Comparison of ENCODE assay signal across 14 cellular contexts in genomic region chr5:55039843-55040242, GRCh38. TPM values are rescaled to one million over a fixed set of nuclear protein-coding genes. Genes with fewer than 3 reads are reported as not detected.
"Had no signal": no experiment of that assay in that cellular context is flagged by ENCODE, and none has a peak within 500 bp of the region (broad histone marks: within the 10 kb centered on the region; RNA-seq: fewer than 3 reads in every experiment).

No MANE protein-coding gene starts in this region.

- H3K4me3 Mint-ChIP-seq: activated CD4-positive, alpha-beta memory T cell treated with anti-CD3 and anti-CD28 coated beads for 36 hours; activated naive CD8-positive, alpha-beta T cell treated with anti-CD3 and anti-CD28 coated beads, Interleukin-2, amount 10 ng/mL, durations not matched to agents 7 days and 5 days; effector memory CD8-positive, alpha-beta T cell; mesothelial cell of epicardium had no signal

- H3K4me1 ChIP-seq: stomach had no signal

- H3K4me3 ChIP-seq: stomach, thoracic aorta had no signal

- H3K27ac Mint-ChIP-seq: mesothelial cell of epicardium had no signal

- H3K27ac ChIP-seq: stomach, thoracic aorta had no signal

- H3K9me3 ChIP-seq: stomach, thoracic aorta had no signal

- H3K36me3 Mint-ChIP-seq: activated CD4-positive, alpha-beta memory T cell treated with anti-CD3 and anti-CD28 coated beads for 36 hours; mesothelial cell of epicardium had no signal

- H3K36me3 ChIP-seq: stomach, thoracic aorta had no signal

- ATAC-seq: effector memory CD8-positive, alpha-beta T cell had no signal

- H3K27me3 ChIP-seq: stomach had no signal

- H3K9me3 Mint-ChIP-seq: activated CD4-positive, alpha-beta memory T cell treated with anti-CD3 and anti-CD28 coated beads for 36 hours; effector memory CD8-positive, alpha-beta T cell; mesothelial cell of epicardium had no signal

- DNase-seq: activated CD4-positive, alpha-beta memory T cell treated with anti-CD3 and anti-CD28 coated beads for 36 hours; activated CD4-positive, alpha-beta T cell treated with anti-CD3 and anti-CD28 coated beads for 1 hour; activated naive CD8-positive, alpha-beta T cell treated with anti-CD3 and anti-CD28 coated beads, Interleukin-2, amount 10 ng/mL, durations not matched to agents 7 days and 5 days; central memory CD4-positive, alpha-beta T cell; effector memory CD8-positive, alpha-beta T cell; erythroblast; foreskin melanocyte; kidney glomerular epithelial cell; small intestine; stomach had no signal

- H3K27me3 Mint-ChIP-seq: activated CD4-positive, alpha-beta memory T cell treated with anti-CD3 and anti-CD28 coated beads for 36 hours; activated naive CD8-positive, alpha-beta T cell treated with anti-CD3 and anti-CD28 coated beads, Interleukin-2, amount 10 ng/mL, durations not matched to agents 7 days and 5 days; effector memory CD8-positive, alpha-beta T cell had no signal

RNA-seq across cellular contexts. Expression of gene GZMK, which starts 15.8 kb away (rescaled TPM):
- total RNA-seq: mesothelial cell of epicardium, myocyte, stomach had no signal

RNA-seq across cellular contexts. Expression of gene ESM1, which starts 54.5 kb away (rescaled TPM):
- total RNA-seq: mesothelial cell of epicardium, myocyte, ureter had no signal
